ENCODE assay signal across 1 cellular context in the genomic region with DNA sequence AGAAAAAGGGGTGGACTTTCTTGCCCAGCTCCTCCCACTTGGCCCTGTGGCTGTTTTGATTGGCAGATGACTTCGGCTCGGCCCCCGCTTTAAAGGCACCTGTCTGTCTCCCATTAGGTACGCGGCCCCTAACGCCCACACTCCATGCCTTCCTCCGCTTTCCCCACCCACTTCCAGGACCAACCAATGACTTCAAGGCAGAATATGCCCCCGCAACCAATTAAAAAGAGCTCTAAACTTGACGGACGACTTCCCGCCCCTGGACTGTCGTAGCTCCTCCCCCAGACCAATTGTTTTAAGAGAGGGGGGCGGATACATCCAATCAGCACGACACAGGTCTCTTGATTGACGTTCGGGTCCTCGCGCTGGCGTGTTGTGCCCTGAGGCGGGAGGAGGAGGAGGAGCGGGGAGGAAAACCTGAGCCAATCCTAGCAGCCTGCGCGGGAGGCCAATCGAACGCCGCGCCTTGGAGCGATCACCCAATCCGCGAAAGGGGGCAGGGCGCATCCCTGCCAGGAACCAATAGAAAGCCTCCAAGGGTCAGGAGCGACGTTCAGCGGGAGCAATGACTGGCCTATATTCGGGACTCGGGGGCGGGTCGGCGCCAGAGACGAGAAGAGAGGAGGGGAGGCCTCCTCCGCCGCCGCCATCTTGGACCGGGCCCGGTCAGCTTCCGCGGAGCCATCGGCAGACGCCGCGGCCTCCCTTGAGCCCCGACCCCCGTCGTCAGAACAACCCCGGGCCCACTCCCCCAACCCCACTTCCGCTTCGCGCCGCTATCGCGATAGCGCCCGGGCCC.
TF ChIP-seq lines count a peak whose summit lies in the region.

A gene (plus strand): TSS at position 649 of the 799 bp plus-strand sequence. CDS start 5,217 bp downstream, outside the sequence.

TF ChIP-seq in HepG2, 621 proteins besides CTCF, POLR2A, EP300 and RAD21 (continued from another document and continues in another):
- TF ChIP-seq, protein P1, sequence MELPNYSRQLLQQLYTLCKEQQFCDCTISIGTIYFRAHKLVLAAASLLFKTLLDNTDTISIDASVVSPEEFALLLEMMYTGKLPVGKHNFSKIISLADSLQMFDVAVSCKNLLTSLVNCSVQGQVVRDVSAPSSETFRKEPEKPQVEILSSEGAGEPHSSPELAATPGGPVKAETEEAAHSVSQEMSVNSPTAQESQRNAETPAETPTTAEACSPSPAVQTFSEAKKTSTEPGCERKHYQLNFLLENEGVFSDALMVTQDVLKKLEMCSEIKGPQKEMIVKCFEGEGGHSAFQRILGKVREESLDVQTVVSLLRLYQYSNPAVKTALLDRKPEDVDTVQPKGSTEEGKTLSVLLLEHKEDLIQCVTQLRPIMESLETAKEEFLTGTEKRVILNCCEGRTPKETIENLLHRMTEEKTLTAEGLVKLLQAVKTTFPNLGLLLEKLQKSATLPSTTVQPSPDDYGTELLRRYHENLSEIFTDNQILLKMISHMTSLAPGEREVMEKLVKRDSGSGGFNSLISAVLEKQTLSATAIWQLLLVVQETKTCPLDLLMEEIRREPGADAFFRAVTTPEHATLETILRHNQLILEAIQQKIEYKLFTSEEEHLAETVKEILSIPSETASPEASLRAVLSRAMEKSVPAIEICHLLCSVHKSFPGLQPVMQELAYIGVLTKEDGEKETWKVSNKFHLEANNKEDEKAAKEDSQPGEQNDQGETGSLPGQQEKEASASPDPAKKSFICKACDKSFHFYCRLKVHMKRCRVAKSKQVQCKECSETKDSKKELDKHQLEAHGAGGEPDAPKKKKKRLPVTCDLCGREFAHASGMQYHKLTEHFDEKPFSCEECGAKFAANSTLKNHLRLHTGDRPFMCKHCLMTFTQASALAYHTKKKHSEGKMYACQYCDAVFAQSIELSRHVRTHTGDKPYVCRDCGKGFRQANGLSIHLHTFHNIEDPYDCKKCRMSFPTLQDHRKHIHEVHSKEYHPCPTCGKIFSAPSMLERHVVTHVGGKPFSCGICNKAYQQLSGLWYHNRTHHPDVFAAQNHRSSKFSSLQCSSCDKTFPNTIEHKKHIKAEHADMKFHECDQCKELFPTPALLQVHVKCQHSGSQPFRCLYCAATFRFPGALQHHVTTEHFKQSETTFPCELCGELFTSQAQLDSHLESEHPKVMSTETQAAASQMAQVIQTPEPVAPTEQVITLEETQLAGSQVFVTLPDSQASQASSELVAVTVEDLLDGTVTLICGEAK (IDR thresholded peaks at IDR 0.05) = no peak
- TF ChIP-seq, protein P1 (CRISPR knock-in tag; IDR thresholded peaks at IDR 0.05) = 0 out of 2 replicates have a peak, but pooled peaks have one; percentile 25
- TF ChIP-seq NFYC (CRISPR knock-in tag; IDR thresholded peaks at IDR 0.05) = peak; percentile 94
- TF ChIP-seq, protein P2, sequence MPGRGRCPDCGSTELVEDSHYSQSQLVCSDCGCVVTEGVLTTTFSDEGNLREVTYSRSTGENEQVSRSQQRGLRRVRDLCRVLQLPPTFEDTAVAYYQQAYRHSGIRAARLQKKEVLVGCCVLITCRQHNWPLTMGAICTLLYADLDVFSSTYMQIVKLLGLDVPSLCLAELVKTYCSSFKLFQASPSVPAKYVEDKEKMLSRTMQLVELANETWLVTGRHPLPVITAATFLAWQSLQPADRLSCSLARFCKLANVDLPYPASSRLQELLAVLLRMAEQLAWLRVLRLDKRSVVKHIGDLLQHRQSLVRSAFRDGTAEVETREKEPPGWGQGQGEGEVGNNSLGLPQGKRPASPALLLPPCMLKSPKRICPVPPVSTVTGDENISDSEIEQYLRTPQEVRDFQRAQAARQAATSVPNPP (CRISPR knock-in tag; IDR thresholded peaks at IDR 0.05) = peak; percentile 69; the same call in 1 of the 2 replicates
- TF ChIP-seq ZFY (CRISPR knock-in tag; IDR thresholded peaks at IDR 0.05) = peak; percentile 85
- peak; percentile 36; the same call in 1 of the 2 replicates for TF ChIP-seq KMT2B (CRISPR knock-in tag; IDR thresholded peaks at IDR 0.05)
- TF ChIP-seq, protein P3, sequence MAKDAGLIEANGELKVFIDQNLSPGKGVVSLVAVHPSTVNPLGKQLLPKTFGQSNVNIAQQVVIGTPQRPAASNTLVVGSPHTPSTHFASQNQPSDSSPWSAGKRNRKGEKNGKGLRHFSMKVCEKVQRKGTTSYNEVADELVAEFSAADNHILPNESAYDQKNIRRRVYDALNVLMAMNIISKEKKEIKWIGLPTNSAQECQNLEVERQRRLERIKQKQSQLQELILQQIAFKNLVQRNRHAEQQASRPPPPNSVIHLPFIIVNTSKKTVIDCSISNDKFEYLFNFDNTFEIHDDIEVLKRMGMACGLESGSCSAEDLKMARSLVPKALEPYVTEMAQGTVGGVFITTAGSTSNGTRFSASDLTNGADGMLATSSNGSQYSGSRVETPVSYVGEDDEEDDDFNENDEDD (CRISPR knock-in tag; IDR thresholded peaks at IDR 0.05; ENCODE audit: borderline replicate concordance) = peak; percentile 41; the same call in 1 of the 2 replicates
- peak; percentile 77 for TF ChIP-seq THAP11 (CRISPR knock-in tag; IDR thresholded peaks at IDR 0.05)
- TF ChIP-seq SALL2 (CRISPR knock-in tag; IDR thresholded peaks at IDR 0.05) = no peak
- TF ChIP-seq, protein P4, sequence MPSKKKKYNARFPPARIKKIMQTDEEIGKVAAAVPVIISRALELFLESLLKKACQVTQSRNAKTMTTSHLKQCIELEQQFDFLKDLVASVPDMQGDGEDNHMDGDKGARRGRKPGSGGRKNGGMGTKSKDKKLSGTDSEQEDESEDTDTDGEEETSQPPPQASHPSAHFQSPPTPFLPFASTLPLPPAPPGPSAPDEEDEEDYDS (CRISPR knock-in tag; IDR thresholded peaks at IDR 0.05) = peak; percentile 63; the same call in 1 of the 2 replicates
- TF ChIP-seq, protein P5, sequence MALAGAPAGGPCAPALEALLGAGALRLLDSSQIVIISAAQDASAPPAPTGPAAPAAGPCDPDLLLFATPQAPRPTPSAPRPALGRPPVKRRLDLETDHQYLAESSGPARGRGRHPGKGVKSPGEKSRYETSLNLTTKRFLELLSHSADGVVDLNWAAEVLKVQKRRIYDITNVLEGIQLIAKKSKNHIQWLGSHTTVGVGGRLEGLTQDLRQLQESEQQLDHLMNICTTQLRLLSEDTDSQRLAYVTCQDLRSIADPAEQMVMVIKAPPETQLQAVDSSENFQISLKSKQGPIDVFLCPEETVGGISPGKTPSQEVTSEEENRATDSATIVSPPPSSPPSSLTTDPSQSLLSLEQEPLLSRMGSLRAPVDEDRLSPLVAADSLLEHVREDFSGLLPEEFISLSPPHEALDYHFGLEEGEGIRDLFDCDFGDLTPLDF (CRISPR knock-in tag; IDR thresholded peaks at IDR 0.05) = peak; percentile 68
- no peak for TF ChIP-seq IKZF4 (CRISPR knock-in tag; IDR thresholded peaks at IDR 0.05; ENCODE audit: borderline replicate concordance, low read depth, not compliant biosample characterization)
- TF ChIP-seq, protein P6, sequence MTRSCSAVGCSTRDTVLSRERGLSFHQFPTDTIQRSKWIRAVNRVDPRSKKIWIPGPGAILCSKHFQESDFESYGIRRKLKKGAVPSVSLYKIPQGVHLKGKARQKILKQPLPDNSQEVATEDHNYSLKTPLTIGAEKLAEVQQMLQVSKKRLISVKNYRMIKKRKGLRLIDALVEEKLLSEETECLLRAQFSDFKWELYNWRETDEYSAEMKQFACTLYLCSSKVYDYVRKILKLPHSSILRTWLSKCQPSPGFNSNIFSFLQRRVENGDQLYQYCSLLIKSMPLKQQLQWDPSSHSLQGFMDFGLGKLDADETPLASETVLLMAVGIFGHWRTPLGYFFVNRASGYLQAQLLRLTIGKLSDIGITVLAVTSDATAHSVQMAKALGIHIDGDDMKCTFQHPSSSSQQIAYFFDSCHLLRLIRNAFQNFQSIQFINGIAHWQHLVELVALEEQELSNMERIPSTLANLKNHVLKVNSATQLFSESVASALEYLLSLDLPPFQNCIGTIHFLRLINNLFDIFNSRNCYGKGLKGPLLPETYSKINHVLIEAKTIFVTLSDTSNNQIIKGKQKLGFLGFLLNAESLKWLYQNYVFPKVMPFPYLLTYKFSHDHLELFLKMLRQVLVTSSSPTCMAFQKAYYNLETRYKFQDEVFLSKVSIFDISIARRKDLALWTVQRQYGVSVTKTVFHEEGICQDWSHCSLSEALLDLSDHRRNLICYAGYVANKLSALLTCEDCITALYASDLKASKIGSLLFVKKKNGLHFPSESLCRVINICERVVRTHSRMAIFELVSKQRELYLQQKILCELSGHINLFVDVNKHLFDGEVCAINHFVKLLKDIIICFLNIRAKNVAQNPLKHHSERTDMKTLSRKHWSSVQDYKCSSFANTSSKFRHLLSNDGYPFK (CRISPR knock-in tag; IDR thresholded peaks at IDR 0.05; ENCODE audit: borderline replicate concordance) = peak; percentile 77; the same call in 1 of the 2 replicates
- TF ChIP-seq SIN3A (IDR thresholded peaks at IDR 0.05; ENCODE audit: borderline replicate concordance, low read depth, low read length) = peak; percentile 58; the same call in 1 of the 2 replicates
- TF ChIP-seq, protein P7, sequence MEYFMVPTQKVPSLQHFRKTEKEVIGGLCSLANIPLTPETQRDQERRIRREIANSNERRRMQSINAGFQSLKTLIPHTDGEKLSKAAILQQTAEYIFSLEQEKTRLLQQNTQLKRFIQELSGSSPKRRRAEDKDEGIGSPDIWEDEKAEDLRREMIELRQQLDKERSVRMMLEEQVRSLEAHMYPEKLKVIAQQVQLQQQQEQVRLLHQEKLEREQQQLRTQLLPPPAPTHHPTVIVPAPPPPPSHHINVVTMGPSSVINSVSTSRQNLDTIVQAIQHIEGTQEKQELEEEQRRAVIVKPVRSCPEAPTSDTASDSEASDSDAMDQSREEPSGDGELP (IDR thresholded peaks at IDR 0.05; ENCODE audit: borderline replicate concordance, low read depth) = 0 out of 2 replicates have a peak, but pooled peaks have one; percentile 16
- TF ChIP-seq CHD2 (IDR thresholded peaks at IDR 0.05; ENCODE audit: low read depth, low read length) = no peak
- TF ChIP-seq, protein P8, sequence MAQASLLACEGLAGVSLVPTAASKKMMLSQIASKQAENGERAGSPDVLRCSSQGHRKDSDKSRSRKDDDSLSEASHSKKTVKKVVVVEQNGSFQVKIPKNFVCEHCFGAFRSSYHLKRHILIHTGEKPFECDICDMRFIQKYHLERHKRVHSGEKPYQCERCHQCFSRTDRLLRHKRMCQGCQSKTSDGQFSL (CRISPR knock-in tag; IDR thresholded peaks at IDR 0.05) = 0 out of 2 replicates have a peak, but pooled peaks have one; percentile 25
- TF ChIP-seq HNRNPLL (IDR thresholded peaks at IDR 0.05; ENCODE audit: low read depth, low read length, poor library complexity, severe bottlenecking) = peak; percentile 45
- TF ChIP-seq FOXJ3 (CRISPR knock-in tag; IDR thresholded peaks at IDR 0.05; ENCODE audit: borderline replicate concordance) = no peak
- no peak for TF ChIP-seq CEBPB (IDR thresholded peaks at IDR 0.05; ENCODE audit: borderline replicate concordance, low read depth, low read length)
- peak; percentile 58; the same call in 1 of the 2 replicates for TF ChIP-seq SP5 (CRISPR knock-in tag; IDR thresholded peaks at IDR 0.05; ENCODE audit: borderline replicate concordance, low read depth)
- peak; percentile 56; the same call in 1 of the 2 replicates for TF ChIP-seq FOXK2 (IDR thresholded peaks at IDR 0.05)
- TF ChIP-seq, protein P9, sequence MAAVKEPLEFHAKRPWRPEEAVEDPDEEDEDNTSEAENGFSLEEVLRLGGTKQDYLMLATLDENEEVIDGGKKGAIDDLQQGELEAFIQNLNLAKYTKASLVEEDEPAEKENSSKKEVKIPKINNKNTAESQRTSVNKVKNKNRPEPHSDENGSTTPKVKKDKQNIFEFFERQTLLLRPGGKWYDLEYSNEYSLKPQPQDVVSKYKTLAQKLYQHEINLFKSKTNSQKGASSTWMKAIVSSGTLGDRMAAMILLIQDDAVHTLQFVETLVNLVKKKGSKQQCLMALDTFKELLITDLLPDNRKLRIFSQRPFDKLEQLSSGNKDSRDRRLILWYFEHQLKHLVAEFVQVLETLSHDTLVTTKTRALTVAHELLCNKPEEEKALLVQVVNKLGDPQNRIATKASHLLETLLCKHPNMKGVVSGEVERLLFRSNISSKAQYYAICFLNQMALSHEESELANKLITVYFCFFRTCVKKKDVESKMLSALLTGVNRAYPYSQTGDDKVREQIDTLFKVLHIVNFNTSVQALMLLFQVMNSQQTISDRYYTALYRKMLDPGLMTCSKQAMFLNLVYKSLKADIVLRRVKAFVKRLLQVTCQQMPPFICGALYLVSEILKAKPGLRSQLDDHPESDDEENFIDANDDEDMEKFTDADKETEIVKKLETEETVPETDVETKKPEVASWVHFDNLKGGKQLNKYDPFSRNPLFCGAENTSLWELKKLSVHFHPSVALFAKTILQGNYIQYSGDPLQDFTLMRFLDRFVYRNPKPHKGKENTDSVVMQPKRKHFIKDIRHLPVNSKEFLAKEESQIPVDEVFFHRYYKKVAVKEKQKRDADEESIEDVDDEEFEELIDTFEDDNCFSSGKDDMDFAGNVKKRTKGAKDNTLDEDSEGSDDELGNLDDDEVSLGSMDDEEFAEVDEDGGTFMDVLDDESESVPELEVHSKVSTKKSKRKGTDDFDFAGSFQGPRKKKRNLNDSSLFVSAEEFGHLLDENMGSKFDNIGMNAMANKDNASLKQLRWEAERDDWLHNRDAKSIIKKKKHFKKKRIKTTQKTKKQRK (IDR thresholded peaks at IDR 0.05; ENCODE audit: low read length) = peak; percentile 73
- TF ChIP-seq RBFOX2 (IDR thresholded peaks at IDR 0.05; ENCODE audit: low read depth, low read length) = peak; percentile 89
- peak; percentile 97 for TF ChIP-seq YY1 (IDR thresholded peaks at IDR 0.05; ENCODE audit: insufficient read depth, insufficient replicate concordance, low read depth, low read length)
- no peak for TF ChIP-seq ZFP90 (CRISPR knock-in tag; IDR thresholded peaks at IDR 0.05; ENCODE audit: borderline replicate concordance)
- peak; percentile 20; the same call in 1 of the 2 replicates for TF ChIP-seq GABPA (IDR thresholded peaks at IDR 0.05; ENCODE audit: low read depth, low read length)
- TF ChIP-seq GABPA (CRISPR knock-in tag; IDR thresholded peaks at IDR 0.05; ENCODE audit: low read depth) = peak; percentile 65; the same call in 1 of the 2 replicates
- TF ChIP-seq TARDBP (CRISPR knock-in tag; IDR thresholded peaks at IDR 0.05) = peak; percentile 24; the same call in 1 of the 2 replicates
- peak; percentile 53 for TF ChIP-seq XRCC5 (optimal IDR thresholded peaks at IDR 0.05; ENCODE audit: low read length)
